Comparison of ENCODE assay signal across 13 cellular contexts in genomic region chr6:20953019-20953418, GRCh38.
DNase-seq lines count a peak whose midpoint lies in the region; ATAC-seq and TF ChIP-seq lines count a peak whose summit lies in the region.
"Had no signal": no experiment of that assay in that cellular context is flagged by ENCODE, and none has a peak within 500 bp of the region (broad histone marks: within the 10 kb centered on the region; RNA-seq: fewer than 3 reads in every experiment).

No MANE protein-coding gene starts in this region.

- TF ChIP-seq CTCF in choroid plexus epithelial cell (conservative IDR thresholded peaks at IDR 0.05; ENCODE audit: low read depth, low read length) (peak; percentile 21), osteocyte (IDR thresholded peaks at IDR 0.05) (peak; percentile 24), stomach (IDR thresholded peaks at IDR 0.05) (no peak)
- no peak for TF ChIP-seq CTCF in CD4-positive, alpha-beta T cell (IDR thresholded peaks at IDR 0.05)

- no peaks in the 10 kb centered on the region for H3K27me3 Mint-ChIP-seq in osteocyte (ENCODE audit: unreplicated experiment)
- no peaks in the 10 kb centered on the region for H3K27me3 Mint-ChIP-seq in CD4-positive, alpha-beta T cell

- intact Hi-C loops in stomach (cut with DNase I; ENCODE audit: low total_unique reads): no loop called here
- intact Hi-C loops in CD4-positive, alpha-beta T cell (cut with DNase I, micrococcal nuclease): no loop called here

- H3K27ac Mint-ChIP-seq in osteocyte (ENCODE audit: unreplicated experiment): no peak overlapping the region
- H3K27ac Mint-ChIP-seq in CD4-positive, alpha-beta T cell: no peak overlapping the region

- 75 to 88% (median 84%) methylated on average over 2 of the region's 2 CpGs for WGBS in stomach, 5 donors

- CTCF ChIA-PET in CD4-positive, alpha-beta T cell (lab: Charles Lee): no interaction called here

- H3K4me1 ChIP-seq in stomach: peaks cover 0 to 6% (median 0%) of the 10 kb centered on the region in 4 donors

- H3K36me3 Mint-ChIP-seq in osteocyte (ENCODE audit: unreplicated experiment): no peaks in the 10 kb centered on the region
- H3K36me3 Mint-ChIP-seq in CD4-positive, alpha-beta T cell (ENCODE audit: low read depth): peaks cover 37% of the 10 kb centered on the region

- H3K36me3 ChIP-seq in stomach: peaks cover 5 to 13% (median 10%) of the 10 kb centered on the region in 4 donors

- H3K9me3 Mint-ChIP-seq in osteocyte (ENCODE audit: unreplicated experiment): no peaks in the 10 kb centered on the region
- no peaks in the 10 kb centered on the region for H3K9me3 Mint-ChIP-seq in CD4-positive, alpha-beta T cell

- H3K27me3 ChIP-seq in stomach: no peaks in the 10 kb centered on the region
- no peaks in the 10 kb centered on the region for H3K27me3 ChIP-seq in CD4-positive, alpha-beta T cell (ENCODE audit: control insufficient read depth, insufficient read depth, low read length)

- peaks cover 18% of the 10 kb centered on the region for H3K4me1 Mint-ChIP-seq in osteocyte (ENCODE audit: unreplicated experiment)
- no peaks in the 10 kb centered on the region for H3K4me1 Mint-ChIP-seq in CD4-positive, alpha-beta T cell (ENCODE audit: low read depth)

- H3K4me3 Mint-ChIP-seq in osteocyte (ENCODE audit: unreplicated experiment): no peak overlapping the region
- no peak overlapping the region for H3K4me3 Mint-ChIP-seq in CD4-positive, alpha-beta T cell

- TF ChIP-seq POLR2A in stomach (IDR thresholded peaks at IDR 0.05): no peak

- ATAC-seq in GM21529 (IDR thresholded peaks at IDR 0.05; ENCODE audit: unreplicated experiment): no peak
- no peak for ATAC-seq in CD4-positive, alpha-beta T cell (ENCODE audit: poor library complexity)
- ATAC-seq: left colon had no signal

- H3K27ac ChIP-seq in stomach: no peak overlapping the region
- no peak overlapping the region for H3K27ac ChIP-seq in CD4-positive, alpha-beta T cell (ENCODE audit: low read depth, low read length)
- H3K27ac ChIP-seq: SK-N-MC had no signal

- no peak overlapping the region for H3K4me3 ChIP-seq in choroid plexus epithelial cell (ENCODE audit: low read depth, low read length)
- no peak overlapping the region for H3K4me3 ChIP-seq in stomach
- H3K4me3 ChIP-seq: SK-N-MC had no signal

- POLR2A ChIA-PET in CD4-positive, alpha-beta T cell (lab: Charles Lee): no interaction called here

- DNase-seq in NCI-H2029 treated with DMSO at 0.1 percent for 48 hours (lab: John Stamatoyannopoulos, UW): peak; percentile 49
- DNase-seq in NCI-H2029 (lab: John Stamatoyannopoulos, UW): no peak
- DNase-seq in NCI-H146 treated with DMSO at 0.1 percent for 48 hours (lab: John Stamatoyannopoulos, UW; ENCODE audit: unreplicated experiment): peak; percentile 97
- DNase-seq in choroid plexus epithelial cell (ENCODE audit: low read depth): no peak
- DNase-seq in osteocyte (ENCODE audit: extremely low spot score, unreplicated experiment): no peak
- no peak for DNase-seq in stomach
- no peak for DNase-seq in CD4-positive, alpha-beta T cell
- DNase-seq: activated CD4-positive, alpha-beta T cell treated with anti-CD3 and anti-CD28 coated beads for 48 hours; activated effector memory CD4-positive, alpha-beta T cell treated with Interleukin-2 at 50 U/mL for 16 hours; left colon; stimulated activated CD4-positive, alpha-beta T cell treated with anti-CD3 and anti-CD28 coated beads, Interleukin-4, amount 100 ng/mL, for 24 hours had no signal

- TF ChIP-seq EP300 in stomach (IDR thresholded peaks at IDR 0.05): no peak

- H3K9me3 ChIP-seq in stomach: no peaks in the 10 kb centered on the region
- H3K9me3 ChIP-seq in CD4-positive, alpha-beta T cell (ENCODE audit: control insufficient read depth, low read length): no peaks in the 10 kb centered on the region

Comparison
In these comparisons a context has a peak if more than half of its experiments do, and no peak if none do; other contexts are left out.
1. DNase-seq: peak in NCI-H2029 treated with DMSO at 0.1 percent for 48 hours (single experiment) and NCI-H146 treated with DMSO at 0.1 percent for 48 hours (single experiment); none in NCI-H2029 (single experiment), choroid plexus epithelial cell (single experiment), osteocyte (single experiment), stomach (single experiment) and CD4-positive, alpha-beta T cell (0 of 10).
2. CTCF ChIP-seq: peak in choroid plexus epithelial cell (single experiment) and osteocyte (single experiment); none in stomach (0 of 7) and CD4-positive, alpha-beta T cell (single experiment).